9 cellular contexts compared by ENCODE assay signal in the genomic region with DNA sequence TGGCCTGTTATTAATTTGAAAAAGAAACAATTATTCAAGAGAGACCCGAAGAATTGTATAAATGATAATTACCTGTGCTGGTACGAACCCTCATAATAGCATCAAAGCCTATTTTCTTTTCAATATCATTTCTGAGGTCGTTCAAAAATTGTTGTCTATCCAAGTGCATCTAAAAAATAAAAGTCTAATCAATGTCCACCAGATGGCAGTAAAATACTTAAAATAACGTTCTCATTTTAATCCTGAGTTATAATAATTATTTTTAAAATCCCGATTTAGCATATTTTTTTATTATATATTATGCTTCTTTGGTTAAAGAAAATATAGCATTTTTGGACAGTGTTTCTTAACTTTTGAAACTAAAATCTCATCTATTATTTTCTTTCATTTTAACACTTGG. TPM values are rescaled to one million over a fixed set of nuclear protein-coding genes. Genes with fewer than 3 reads are reported as not detected.
DNase-seq lines count a peak whose midpoint lies in the region; ATAC-seq, FAIRE-seq and TF ChIP-seq lines count a peak whose summit lies in the region.
"Had no signal": no experiment of that assay in that cellular context is flagged by ENCODE, and none has a peak within 500 bp of the region (broad histone marks: within the 10 kb centered on the region; RNA-seq: fewer than 3 reads in every experiment).

No MANE protein-coding gene starts in this region.

- POLR2A ChIA-PET in PC-9 (lab: Charles Lee; ENCODE audit: unreplicated experiment): no interaction called here

- H3K9me2 ChIP-seq in PC-9 (ENCODE audit: insufficient read depth): no peaks in the 10 kb centered on the region

- no peaks in the 10 kb centered on the region for H3K9me3 Mint-ChIP-seq in activated naive CD4-positive, alpha-beta T cell treated with anti-CD3 and anti-CD28 coated beads, Interleukin-2, amount 10 ng/mL, durations not matched to agents 7 days and 5 days

- BruUV-seq in PC-9 (replicated peaks; lab: Mats Ljungman, UMichigan): no TSS peak

- H3K4me2 ChIP-seq in PC-9: no peak overlapping the region
- H3K4me2 ChIP-seq: BLaER1 had no signal

- H3K27ac ChIP-seq in PC-9 (no peak overlapping the region), small intestine (ENCODE audit: low read depth in 1 of 2, low read length in 1 of 2) (no peak overlapping the region)
- H3K27ac ChIP-seq: BLaER1 had no signal

- no peaks in the 10 kb centered on the region for H3K4me1 ChIP-seq in PC-9 (replicated peaks; ENCODE audit: insufficient read depth)
- no peaks in the 10 kb centered on the region for H3K4me1 ChIP-seq in small intestine (ENCODE audit: control insufficient read depth in 2 of 2, insufficient read depth in 1 of 2, low read depth in 1 of 2, low read length in 1 of 2)
- H3K4me1 ChIP-seq: BLaER1 had no signal

- intact Hi-C loops in PC-9 (cut with micrococcal nuclease; ENCODE audit: unreplicated experiment): loop anchor here (1.0 kb wide), 2 partner anchors 149 to 228 kb away; no protein-coding TSS in a partner anchor

- no peak overlapping the region for H3K4me3 Mint-ChIP-seq in activated naive CD4-positive, alpha-beta T cell treated with anti-CD3 and anti-CD28 coated beads, Interleukin-2, amount 10 ng/mL, durations not matched to agents 7 days and 5 days

- peaks cover 10% of the 10 kb centered on the region; the same call in 1 of the 2 replicates for H3K36me3 ChIP-seq in PC-9 (ENCODE audit: low read depth)
- peaks cover 2 to 18% of the 10 kb centered on the region in 2 donors for H3K36me3 ChIP-seq in small intestine (ENCODE audit: control insufficient read depth in 2 of 2, insufficient read depth in 2 of 2, low read length in 2 of 2)

- peaks cover 27% of the 10 kb centered on the region for H3K36me3 Mint-ChIP-seq in activated naive CD4-positive, alpha-beta T cell treated with anti-CD3 and anti-CD28 coated beads, Interleukin-2, amount 10 ng/mL, durations not matched to agents 7 days and 5 days

- FAIRE-seq in small intestine (lab: Jason Lieb, UNC): peak; percentile 96

- H3K27me3 Mint-ChIP-seq in activated naive CD4-positive, alpha-beta T cell treated with anti-CD3 and anti-CD28 coated beads, Interleukin-2, amount 10 ng/mL, durations not matched to agents 7 days and 5 days: no peaks in the 10 kb centered on the region

- no peak for ATAC-seq in HG02759 (IDR thresholded peaks at IDR 0.05; ENCODE audit: unreplicated experiment)

- WGBS in small intestine, 3 donors: 36 to 41% (median 37%) methylated on average over 5 of the region's 5 CpGs

- H3K27ac Mint-ChIP-seq in activated naive CD4-positive, alpha-beta T cell treated with anti-CD3 and anti-CD28 coated beads, Interleukin-2, amount 10 ng/mL, durations not matched to agents 7 days and 5 days: no peak overlapping the region

- no peaks in the 10 kb centered on the region for H3K9me3 ChIP-seq in PC-9 (ENCODE audit: insufficient read depth, low read depth)
- H3K9me3 ChIP-seq in small intestine (ENCODE audit: control insufficient read depth, low read depth): no peaks in the 10 kb centered on the region
- H3K9me3 ChIP-seq: BLaER1 had no signal

- H3K79me2 ChIP-seq in PC-9 (ENCODE audit: low read depth): no peaks in the 10 kb centered on the region

- H3K27me3 ChIP-seq in PC-9 (ENCODE audit: insufficient read depth, low read depth): no peaks in the 10 kb centered on the region
- H3K27me3 ChIP-seq in small intestine (ENCODE audit: control insufficient read depth in 2 of 2, insufficient read depth in 2 of 2, low read length in 2 of 2): no peaks in the 10 kb centered on the region
- H3K27me3 ChIP-seq: BLaER1 had no signal

- CTCF ChIA-PET in PC-9 (lab: Charles Lee): no interaction called here
- CTCF ChIA-PET in activated naive CD4-positive, alpha-beta T cell treated with anti-CD3 and anti-CD28 coated beads, Interleukin-2, amount 10 ng/mL, durations not matched to agents 7 days and 5 days (lab: Charles Lee): interaction anchor here (0.8 to 1.2 kb wide), 6 partner anchors 9 to 228 kb away, joined by 3 to 5 read pairs (median 3); a partner anchor contains a TSS

- TF ChIP-seq CTCF in PC-9 (conservative IDR thresholded peaks at IDR 0.05) (peak; percentile 63), fibroblast of the aortic adventitia (IDR thresholded peaks at IDR 0.05; ENCODE audit: insufficient read depth, low read length) (no peak)

- no peak overlapping the region for H3K4me3 ChIP-seq in PC-9
- no peak overlapping the region for H3K4me3 ChIP-seq in fibroblast of the aortic adventitia (ENCODE audit: low read depth, low read length)
- no peak overlapping the region for H3K4me3 ChIP-seq in small intestine (ENCODE audit: low read depth in 1 of 2, low read length in 2 of 2)
- H3K4me3 ChIP-seq: BLaER1 had no signal

- H3F3A ChIP-seq in PC-9 (ENCODE audit: insufficient read depth, low read depth): no peaks in the 10 kb centered on the region

- no peak overlapping the region for H2AFZ ChIP-seq in PC-9

- DNase-seq in NCI-H1105 treated with DMSO at 0.1 percent for 48 hours (lab: John Stamatoyannopoulos, UW) (peak; percentile 8), NCI-H1105 (lab: John Stamatoyannopoulos, UW) (no peak), PC-9 (no peak), fibroblast of the aortic adventitia (ENCODE audit: low read depth) (peak; percentile 60), small intestine (peak; percentile 8), anterior cingulate cortex (lab: John Stamatoyannopoulos, UW) (no peak)
- no peak for DNase-seq in activated naive CD4-positive, alpha-beta T cell treated with anti-CD3 and anti-CD28 coated beads, Interleukin-2, amount 10 ng/mL, durations not matched to agents 7 days and 5 days

- no peaks in the 10 kb centered on the region for H4K20me1 ChIP-seq in PC-9 (ENCODE audit: insufficient read depth)
- H4K20me1 ChIP-seq: BLaER1 had no signal

- no peaks in the 10 kb centered on the region for H3K4me1 Mint-ChIP-seq in activated naive CD4-positive, alpha-beta T cell treated with anti-CD3 and anti-CD28 coated beads, Interleukin-2, amount 10 ng/mL, durations not matched to agents 7 days and 5 days

RNA-seq across cellular contexts. Expression of a gene that starts 55.7 kb away (rescaled TPM):
- 24.0 and 26.3 TPM in 2 replicates for total RNA-seq in PC-9 (2021)
- 18.8 and 27.5 TPM in 2 replicates for total RNA-seq in fibroblast of the aortic adventitia (ENCODE audit: low replicate concordance)
- polyA plus RNA-seq in small intestine: 10 to 100 TPM in 1 of 3 donors, 1 to 10 TPM in 2; 5.9 to 10.5 (median 9.1) TPM

Comparison
In these comparisons a context has a peak if more than half of its experiments do, and no peak if none do; other contexts are left out.
1. DNase-seq: peak in NCI-H1105 treated with DMSO at 0.1 percent for 48 hours (single experiment), fibroblast of the aortic adventitia (single experiment) and small intestine (single experiment); none in NCI-H1105 (single experiment), PC-9 (0 of 2), anterior cingulate cortex (0 of 58) and activated naive CD4-positive, alpha-beta T cell treated with anti-CD3 and anti-CD28 coated beads, Interleukin-2, amount 10 ng/mL, durations not matched to agents 7 days and 5 days (single experiment).